In genomic region chr2:47541848-47542450, GRCh38 we compare ENCODE assay signal across 16 cellular contexts. TPM values are rescaled to one million over a fixed set of nuclear protein-coding genes. Genes with fewer than 3 reads are reported as not detected.
DNase-seq lines count a peak whose midpoint lies in the region; ATAC-seq and TF ChIP-seq lines count a peak whose summit lies in the region.
"Had no signal": no experiment of that assay in that cellular context is flagged by ENCODE, and none has a peak within 500 bp of the region (broad histone marks: within the 10 kb centered on the region; RNA-seq: fewer than 3 reads in every experiment).

No MANE protein-coding gene starts in this region.

- no peak overlapping the region for H3K9ac ChIP-seq in GM23248

- H3K9me2 ChIP-seq in GM23248 (ENCODE audit: insufficient read depth), result no peaks in the 10 kb centered on the region

- no peak for TF ChIP-seq CTCF in choroid plexus epithelial cell (conservative IDR thresholded peaks at IDR 0.05; ENCODE audit: low read depth, low read length)
- no peak for TF ChIP-seq CTCF in upper lobe of right lung (IDR thresholded peaks at IDR 0.05)

- no peak overlapping the region for H3K27ac ChIP-seq in upper lobe of right lung
- H3K27ac ChIP-seq in GM23248, result no peak overlapping the region
- H3K27ac ChIP-seq: RWPE1 had no signal

- no peak overlapping the region for H3K4me2 ChIP-seq in GM23248 (ENCODE audit: unreplicated experiment)

- H3F3A ChIP-seq in GM23248 (ENCODE audit: insufficient read depth), result no peaks in the 10 kb centered on the region

- H2AFZ ChIP-seq in GM23248, result no peak overlapping the region

- in situ Hi-C loops in G401 (cut with HindIII; ENCODE audit: low sequenced_read_pairs) (no loop called here), GM23248 (cut with MboI) (no loop called here)

- 68 to 73% methylated on average over 11 of the region's 11 CpGs for WGBS in GM23248 (ENCODE audit: low coverage in 1 of 2, low lambda C conversion rate in 2 of 2, missing lambda C conversion rate in 2 of 2), 2 experiments

- DNase-seq in G401 (ENCODE audit: low spot score), result peak; percentile 76
- DNase-seq in NCI-H345 (lab: John Stamatoyannopoulos, UW), result peak; percentile 47
- peak; percentile 38 for DNase-seq in choroid plexus epithelial cell (ENCODE audit: low read depth)
- DNase-seq in upper lobe of right lung, result peak; percentile 20
- no peak for DNase-seq in cortex of kidney (lab: John Stamatoyannopoulos, UW)
- no peak for DNase-seq in GM23248
- DNase-seq: BE2C; CD8-positive, alpha-beta T cell; NCI-H1048; NCI-H1436 treated with DMSO at 0.1 percent for 48 hours; NCI-H2107; NCI-H446 had no signal

- no peak overlapping the region for H3K4me3 ChIP-seq in choroid plexus epithelial cell (ENCODE audit: low read depth, low read length)
- H3K4me3 ChIP-seq in upper lobe of right lung, result no peak overlapping the region
- H3K4me3 ChIP-seq in GM23248, result no peak overlapping the region

- ATAC-seq in upper lobe of right lung (no peak), HG02884 (IDR thresholded peaks at IDR 0.05; ENCODE audit: unreplicated experiment) (no peak)
- ATAC-seq: CD8-positive, alpha-beta T cell; HepG2 had no signal

- no peaks in the 10 kb centered on the region for H3K36me3 ChIP-seq in upper lobe of right lung
- no peaks in the 10 kb centered on the region for H3K36me3 ChIP-seq in GM23248 (ENCODE audit: low read depth)
- H3K36me3 ChIP-seq: BE2C had no signal

- no peaks in the 10 kb centered on the region for H3K79me2 ChIP-seq in GM23248 (ENCODE audit: insufficient read depth)

- H3K4me1 ChIP-seq in upper lobe of right lung (no peaks in the 10 kb centered on the region), GM23248 (ENCODE audit: insufficient read depth) (no peaks in the 10 kb centered on the region)
- H3K4me1 ChIP-seq: BE2C had no signal

- H4K20me1 ChIP-seq in GM23248 (ENCODE audit: insufficient read depth), result no peaks in the 10 kb centered on the region

- intact Hi-C loops in upper lobe of right lung (cut with DNase I), result no loop called here

- H3K27me3 ChIP-seq in upper lobe of right lung (no peaks in the 10 kb centered on the region), GM23248 (replicated peaks; ENCODE audit: insufficient read depth) (peaks cover 18% of the 10 kb centered on the region)
- H3K27me3 ChIP-seq: BE2C had no signal

- H3K9me3 ChIP-seq in upper lobe of right lung (no peaks in the 10 kb centered on the region), GM23248 (ENCODE audit: low read depth) (no peaks in the 10 kb centered on the region)
- H3K9me3 ChIP-seq: BE2C had no signal

RNA-seq across cellular contexts. Expression of gene KCNK12, which starts 28.8 kb away (rescaled TPM):
- total RNA-seq in G401 (2014; rRNA removed; shearing (Covaris generic)), result 0.03 TPM in 1 of 2 replicates, not detected in the other
- total RNA-seq in upper lobe of right lung, result not detected
- not detected in 2 replicates for total RNA-seq in GM23248 (2014; rRNA removed; shearing (Covaris generic))
- 0.03 TPM in 2 replicates for polyA plus RNA-seq in GM23248 (2016; fragmentation: Nextera tagmentation; extraction: Ambion mirVana)
- total RNA-seq: HepG2, MCF 10A had no signal
- polyA plus RNA-seq: HepG2 had no signal

Comparison
In these comparisons a context has a peak if more than half of its experiments do, and no peak if none do; other contexts are left out.
1. DNase-seq: peak in G401 (single experiment), NCI-H345 (single experiment), choroid plexus epithelial cell (single experiment) and upper lobe of right lung (single experiment); none in cortex of kidney (single experiment) and GM23248 (single experiment).